8 cellular contexts compared by ENCODE assay signal in genomic region chr7:76774279-76774678, GRCh38.
A peak's percentile ranks its signal among the peaks of the same experiment; 100 is the strongest.
DNase-seq lines count a peak whose midpoint lies in the region; ATAC-seq, FAIRE-seq and TF ChIP-seq lines count a peak whose summit lies in the region.
"Not testable (repeated sequence)": the region's sequence is repeated elsewhere in the genome, so short reads cannot be mapped to it uniquely, and the experiment has no call there.

No MANE protein-coding gene starts in this region.

- CTCF ChIA-PET in activated CD8-positive, alpha-beta T cell treated with anti-CD3 and anti-CD28 coated beads for 36 hours (lab: Charles Lee): not testable (repeated sequence)
- CTCF ChIA-PET in endothelial cell of umbilical vein (lab: Charles Lee): interaction anchor here (0.7 kb wide), 1 partner anchor 18 kb away, joined by 3 read pairs; no protein-coding TSS in a partner anchor

- H3K4me3 ChIP-seq in DND-41 (ENCODE audit: low read depth in 1 of 2, low read length in 2 of 2); NB4 (ENCODE audit: low read depth, low read length); endothelial cell of umbilical vein (replicated peaks in 1 of 3; ENCODE audit: insufficient read depth in 1 of 3, low read depth in 1 of 3, low read length in 3 of 3); mucosa of descending colon; tibial nerve: not testable (repeated sequence)

- H3K27me3 Mint-ChIP-seq in H9 (ENCODE audit: low read depth); activated CD8-positive, alpha-beta T cell treated with anti-CD3 and anti-CD28 coated beads for 36 hours: not testable (repeated sequence)

- H3K79me2 ChIP-seq in DND-41 (ENCODE audit: insufficient read depth, low read length); H9 (ENCODE audit: insufficient read depth, low read length); endothelial cell of umbilical vein (ENCODE audit: control insufficient read depth, insufficient read depth, low read length): not testable (repeated sequence)

- H3K27me3 ChIP-seq in DND-41 (ENCODE audit: insufficient read depth, low read length, poor library complexity); H9 (ENCODE audit: insufficient read depth, low read length); endothelial cell of umbilical vein (ENCODE audit: control insufficient read depth in 2 of 2, insufficient read depth in 2 of 2, low read length in 2 of 2); tibial nerve: not testable (repeated sequence)

- dilution Hi-C loops in endothelial cell of umbilical vein (cut with MboI; ENCODE audit: extremely low pct_ligation_motif_present, low sequenced_read_pairs): not testable (repeated sequence)

- not testable (repeated sequence) for H3K4me1 ChIP-seq in DND-41 (ENCODE audit: insufficient read depth, low read length); H9 (ENCODE audit: insufficient read depth, low read length); endothelial cell of umbilical vein (ENCODE audit: control insufficient read depth, extremely low read depth, insufficient read depth, low read length); mucosa of descending colon (ENCODE audit: low read depth); tibial nerve

- H3K27ac ChIP-seq in DND-41 (ENCODE audit: low read length); H9 (ENCODE audit: insufficient read length, low read depth, low read length); endothelial cell of umbilical vein (ENCODE audit: insufficient read depth, low read depth, low read length); tibial nerve: not testable (repeated sequence)

- H2BK120ac ChIP-seq in H9 (ENCODE audit: low read depth, low read length, poor library complexity, severe bottlenecking): not testable (repeated sequence)

- not testable (repeated sequence) for H2AFZ ChIP-seq in DND-41 (ENCODE audit: low read depth, low read length); H9 (ENCODE audit: low read length); endothelial cell of umbilical vein (ENCODE audit: low read depth, low read length)

- DNase-seq in DND-41; H9; tibial nerve (ENCODE audit: low spot score in 2 of 2): not testable (repeated sequence)
- peak; percentile 4 for DNase-seq in NB4 (ENCODE audit: low read depth)
- DNase-seq in activated CD8-positive, alpha-beta T cell treated with anti-CD3 and anti-CD28 coated beads for 36 hours: peak; percentile 9
- peak; percentile 1 for DNase-seq in endothelial cell of umbilical vein (ENCODE audit: low read depth, low spot score)
- DNase-seq in inferior parietal cortex (ENCODE audit: extremely low spot score): peak; percentile 5
- DNase-seq in mucosa of descending colon: peak in 1 of 3 donors; percentile 39

- not testable (repeated sequence) for H4K91ac ChIP-seq in H9 (ENCODE audit: insufficient read length, low read depth, low read length)

- not testable (repeated sequence) for H3K9me3 Mint-ChIP-seq in H9; activated CD8-positive, alpha-beta T cell treated with anti-CD3 and anti-CD28 coated beads for 36 hours

- H2BK5ac ChIP-seq in H9 (ENCODE audit: insufficient read length, low read length): not testable (repeated sequence)

- BruUV-seq in endothelial cell of umbilical vein (replicated peaks; lab: Mats Ljungman, UMichigan): not testable (repeated sequence)

- not testable (repeated sequence) for H3K23ac ChIP-seq in H9 (ENCODE audit: insufficient read length, low read depth, low read length)

- not testable (repeated sequence) for FAIRE-seq in endothelial cell of umbilical vein (lab: Jason Lieb, UNC)

- not testable (repeated sequence) for H3T11ph ChIP-seq in H9 (ENCODE audit: low read length)

- not testable (repeated sequence) for H3K9me3 ChIP-seq in DND-41 (ENCODE audit: insufficient read depth, low read length, severe bottlenecking); H9 (ENCODE audit: control insufficient read depth, low read depth, low read length); endothelial cell of umbilical vein (replicated peaks; ENCODE audit: control insufficient read depth, insufficient read depth, low read length); mucosa of descending colon; tibial nerve

- H3K4ac ChIP-seq in H9 (ENCODE audit: low read depth, low read length): not testable (repeated sequence)

- no CpG with 5 or more reads among the region's 2 CpGs for WGBS in H9 (ENCODE audit: extremely low coverage, insufficient read length, low lambda C conversion rate)
- WGBS in tibial nerve, 2 donors: 49 to 74% methylated on average over 2 of the region's 2 CpGs

- H3K4me1 Mint-ChIP-seq in H9; activated CD8-positive, alpha-beta T cell treated with anti-CD3 and anti-CD28 coated beads for 36 hours (ENCODE audit: low read depth): not testable (repeated sequence)

- TF ChIP-seq CTCF in DND-41 (IDR thresholded peaks at IDR 0.05; ENCODE audit: borderline replicate concordance, extremely low read depth, low read length, poor library complexity, severe bottlenecking) (peak; percentile 29), H9 (conservative IDR thresholded peaks at IDR 0.05) (peak; percentile 24; the same call in 1 of the 3 replicates), tibial nerve (IDR thresholded peaks at IDR 0.05) (peak in 4 of 5 experiments; percentile 13 to 27 (median 17))
- not testable (repeated sequence) for TF ChIP-seq CTCF in NB4 (IDR thresholded peaks at IDR 0.05; ENCODE audit: low read depth, low read length); activated CD8-positive, alpha-beta T cell treated with anti-CD3 and anti-CD28 coated beads for 36 hours (IDR thresholded peaks at IDR 0.05); endothelial cell of umbilical vein (IDR thresholded peaks at IDR 0.05; ENCODE audit: extremely low read depth in 1 of 2, insufficient read depth in 1 of 2, low read depth in 1 of 2, low read length in 2 of 2); mucosa of descending colon (IDR thresholded peaks at IDR 0.05)

- not testable (repeated sequence) for H2BK12ac ChIP-seq in H9 (ENCODE audit: insufficient read length, low read depth, low read length)

- not testable (repeated sequence) for H2AK5ac ChIP-seq in H9 (ENCODE audit: insufficient read length, low read length)

- POLR2A ChIA-PET in activated CD8-positive, alpha-beta T cell treated with anti-CD3 and anti-CD28 coated beads for 36 hours (lab: Charles Lee); endothelial cell of umbilical vein (lab: Charles Lee): not testable (repeated sequence)

- H3K36me3 Mint-ChIP-seq in H9 (ENCODE audit: insufficient read depth in 1 of 3, low read depth in 3 of 3); activated CD8-positive, alpha-beta T cell treated with anti-CD3 and anti-CD28 coated beads for 36 hours (ENCODE audit: low read depth): not testable (repeated sequence)

- not testable (repeated sequence) for H3K36me3 ChIP-seq in DND-41 (ENCODE audit: insufficient read depth, low read length); endothelial cell of umbilical vein (ENCODE audit: control insufficient read depth in 2 of 2, extremely low read depth in 1 of 2, insufficient read depth in 2 of 2, low read length in 2 of 2); mucosa of descending colon (ENCODE audit: low read depth); tibial nerve

- H3K4me2 ChIP-seq in DND-41 (ENCODE audit: insufficient read depth, low read length); H9 (ENCODE audit: insufficient read depth, insufficient read length, low read length); endothelial cell of umbilical vein (ENCODE audit: insufficient read depth, low read length): not testable (repeated sequence)

- H3K9ac ChIP-seq in DND-41 (ENCODE audit: low read depth, low read length); H9 (ENCODE audit: extremely low read depth, insufficient read length, low read length); endothelial cell of umbilical vein (replicated peaks; ENCODE audit: extremely low read depth, insufficient read depth, low read length): not testable (repeated sequence)

- H3K27ac Mint-ChIP-seq in H9; activated CD8-positive, alpha-beta T cell treated with anti-CD3 and anti-CD28 coated beads for 36 hours: not testable (repeated sequence)

- TF ChIP-seq POLR2A in NB4 (IDR thresholded peaks at IDR 0.05; ENCODE audit: extremely low read depth, insufficient read length); endothelial cell of umbilical vein (IDR thresholded peaks at IDR 0.05; ENCODE audit: low read depth, low read length); tibial nerve (IDR thresholded peaks at IDR 0.05): not testable (repeated sequence)

- not testable (repeated sequence) for TF ChIP-seq EP300 in tibial nerve (IDR thresholded peaks at IDR 0.05)

- H3K4me3 Mint-ChIP-seq in H9; activated CD8-positive, alpha-beta T cell treated with anti-CD3 and anti-CD28 coated beads for 36 hours: not testable (repeated sequence)

- H3K14ac ChIP-seq in H9 (ENCODE audit: insufficient read depth, low read length): not testable (repeated sequence)

- H4K5ac ChIP-seq in H9 (ENCODE audit: insufficient read length, low read depth, low read length): not testable (repeated sequence)

- H3K18ac ChIP-seq in H9 (ENCODE audit: insufficient read length, low read depth, low read length): not testable (repeated sequence)

- intact Hi-C loops in activated CD8-positive, alpha-beta T cell treated with anti-CD3 and anti-CD28 coated beads for 36 hours (cut with micrococcal nuclease); endothelial cell of umbilical vein (cut with micrococcal nuclease); mucosa of descending colon (cut with DNase I, micrococcal nuclease): not testable (repeated sequence)

- not testable (repeated sequence) for H4K20me1 ChIP-seq in DND-41 (ENCODE audit: insufficient read depth, low read length); H9 (ENCODE audit: control insufficient read depth, insufficient read depth, insufficient read length); endothelial cell of umbilical vein (replicated peaks; ENCODE audit: control insufficient read depth, extremely low read depth, insufficient read depth, low read length)

- H3K23me2 ChIP-seq in H9 (ENCODE audit: insufficient read length, low read depth, low read length, poor library complexity, severe bottlenecking): not testable (repeated sequence)

- H3K9me1 ChIP-seq in endothelial cell of umbilical vein (replicated peaks; ENCODE audit: control insufficient read depth, extremely low read depth, insufficient read depth, low read length): not testable (repeated sequence)

- ATAC-seq in DND-41 (ENCODE audit: insufficient read depth, low read depth); activated CD8-positive, alpha-beta T cell treated with anti-CD3 and anti-CD28 coated beads for 36 hours: not testable (repeated sequence)
- peak; percentile 54 for ATAC-seq in mucosa of descending colon

- not testable (repeated sequence) for H4K8ac ChIP-seq in H9 (replicated peaks; ENCODE audit: insufficient read length, low read depth, low read length)

- H2BK15ac ChIP-seq in H9 (ENCODE audit: low read depth, low read length): not testable (repeated sequence)

- H3K56ac ChIP-seq in H9 (ENCODE audit: insufficient read length, low read depth, low read length): not testable (repeated sequence)

- H2BK20ac ChIP-seq in H9 (ENCODE audit: low read depth, low read length, poor library complexity, severe bottlenecking): not testable (repeated sequence)

- H3K79me1 ChIP-seq in H9 (ENCODE audit: insufficient read depth, low read depth, low read length, poor library complexity, severe bottlenecking): not testable (repeated sequence)
